In the genomic region with DNA sequence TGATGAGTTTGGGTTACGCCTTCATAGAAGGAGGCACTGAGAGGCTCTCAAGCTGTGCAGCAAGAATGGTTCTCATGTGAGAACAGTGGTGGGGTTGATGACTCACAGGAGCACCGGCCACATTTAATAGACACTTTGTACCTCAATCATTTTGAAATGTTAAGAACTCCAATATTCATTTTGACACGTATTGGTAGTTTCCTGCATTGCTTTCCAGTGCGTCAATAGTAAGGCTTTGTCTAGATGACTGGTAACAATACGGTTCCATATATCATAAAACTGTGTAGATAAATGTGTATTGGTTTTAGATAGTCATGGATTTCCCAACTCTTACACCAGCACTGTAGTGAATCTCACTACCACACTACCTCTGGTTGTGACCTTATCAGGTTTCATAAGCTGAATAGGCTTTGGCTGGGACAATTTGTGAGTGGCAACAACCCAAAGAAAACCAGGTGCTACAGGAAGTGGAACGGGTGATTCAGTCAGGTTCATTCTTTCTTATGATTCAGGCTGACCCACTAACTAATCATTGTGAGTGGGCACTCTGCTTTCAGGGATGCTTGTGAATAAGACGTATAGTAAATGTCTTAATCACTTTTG, we compare ENCODE assay signal across 11 cellular contexts.
DNase-seq lines count a peak whose midpoint lies in the region; ATAC-seq, FAIRE-seq and TF ChIP-seq lines count a peak whose summit lies in the region.
"Had no signal": no experiment of that assay in that cellular context is flagged by ENCODE, and none has a peak within 500 bp of the region (broad histone marks: within the 10 kb centered on the region; RNA-seq: fewer than 3 reads in every experiment).

No MANE protein-coding gene starts in this region.

- no TSS peak for BruUV-seq in HepG2 (replicated peaks; lab: Mats Ljungman, UMichigan)

- H3K9me3 ChIP-seq in HEK293 (ENCODE audit: control insufficient read depth, insufficient read depth, low read depth, low read length) (no peaks in the 10 kb centered on the region), mucosa of descending colon (no peaks in the 10 kb centered on the region), HepG2 (ENCODE audit: low read length) (no peaks in the 10 kb centered on the region)

- TF ChIP-seq POLR2A in HepG2 (IDR thresholded peaks at IDR 0.05; ENCODE audit: insufficient read depth in 1 of 2, low read depth in 2 of 2, low read length in 2 of 2) = no peak

- peaks cover 0 to 2% of the 10 kb centered on the region in 2 donors for H3K9me3 Mint-ChIP-seq in activated T-cell treated with anti-CD3 and anti-CD28 coated beads, Interleukin-2, amount 50 U/mL, for 72 hours
- H3K9me3 Mint-ChIP-seq: activated naive CD4-positive, alpha-beta T cell treated with anti-CD3 and anti-CD28 coated beads, Interleukin-2, amount 50 U/mL, for 24 hours had no signal

- peaks cover 0 to 3% (median 0%) of the 10 kb centered on the region in 45 donors for H3K27me3 ChIP-seq in dorsolateral prefrontal cortex
- H3K27me3 ChIP-seq in HepG2 (ENCODE audit: control insufficient read depth in 1 of 2, insufficient read depth in 2 of 2, low read length in 2 of 2) = no peaks in the 10 kb centered on the region

- TF ChIP-seq EP300 in HepG2 (IDR thresholded peaks at IDR 0.05; ENCODE audit: low read depth in 2 of 2, low read length in 2 of 2) (no peak), HepG2 (CRISPR knock-in tag; IDR thresholded peaks at IDR 0.05; ENCODE audit: borderline replicate concordance) (no peak)

- peak; percentile 87 for DNase-seq in DMS153 (lab: John Stamatoyannopoulos, UW)
- DNase-seq in activated T-cell treated with anti-CD3 and anti-CD28 coated beads, Interleukin-2, amount 50 U/mL, for 72 hours = peak; percentile 52 to 53
- DNase-seq in mucosa of descending colon = peak in 1 of 3 donors; percentile 22
- no peak for DNase-seq in dorsolateral prefrontal cortex
- no peak for DNase-seq in hippocampal formation (lab: John Stamatoyannopoulos, UW)
- no peak for DNase-seq in HepG2 (ENCODE audit: low spot score)
- DNase-seq: effector CD8-positive, alpha-beta T cell had no signal

- intact Hi-C loops in mucosa of descending colon (cut with DNase I, micrococcal nuclease) (no loop called here), dorsolateral prefrontal cortex (cut with DNase I) (no loop called here), HepG2 (cut with micrococcal nuclease; ENCODE audit: unreplicated experiment) (no loop called here)

- H3K36me3 Mint-ChIP-seq in activated T-cell treated with anti-CD3 and anti-CD28 coated beads, Interleukin-2, amount 50 U/mL, for 72 hours (ENCODE audit: insufficient read depth in 2 of 2) = no peaks in the 10 kb centered on the region
- H3K36me3 Mint-ChIP-seq: activated naive CD4-positive, alpha-beta T cell treated with anti-CD3 and anti-CD28 coated beads, Interleukin-2, amount 50 U/mL, for 24 hours had no signal

- H3K27ac ChIP-seq in HEK293 (ENCODE audit: extremely low read depth, low read depth, low read length) = no peak overlapping the region
- no peak overlapping the region for H3K27ac ChIP-seq in dorsolateral prefrontal cortex
- no peak overlapping the region for H3K27ac ChIP-seq in HepG2 (ENCODE audit: extremely low read length, insufficient read depth, low read length)

- peaks cover 19% of the 10 kb centered on the region for H3K4me1 Mint-ChIP-seq in activated T-cell treated with anti-CD3 and anti-CD28 coated beads, Interleukin-2, amount 50 U/mL, for 72 hours (ENCODE audit: low read depth)
- H3K4me1 Mint-ChIP-seq: activated naive CD4-positive, alpha-beta T cell treated with anti-CD3 and anti-CD28 coated beads, Interleukin-2, amount 50 U/mL, for 24 hours; neural crest cell had no signal

- H3K27me3 Mint-ChIP-seq in activated T-cell treated with anti-CD3 and anti-CD28 coated beads, Interleukin-2, amount 50 U/mL, for 72 hours (ENCODE audit: low read depth) = peaks cover 19% of the 10 kb centered on the region
- H3K27me3 Mint-ChIP-seq: activated naive CD4-positive, alpha-beta T cell treated with anti-CD3 and anti-CD28 coated beads, Interleukin-2, amount 50 U/mL, for 24 hours had no signal

- ATAC-seq in activated T-cell treated with anti-CD3 and anti-CD28 coated beads, Interleukin-2, amount 50 U/mL, for 72 hours (replicated peaks in 1 of 2) = peak; percentile 92
- ATAC-seq in mucosa of descending colon (peak; percentile 94), HepG2 (no peak), GM18907 (IDR thresholded peaks at IDR 0.05; ENCODE audit: unreplicated experiment) (no peak)

- no peak overlapping the region for H3K4me2 ChIP-seq in HepG2 (ENCODE audit: low read depth, low read length)

- H3K4me3 ChIP-seq in HEK293 (ENCODE audit: low read depth, low read length) = no peak overlapping the region
- no peak overlapping the region for H3K4me3 ChIP-seq in mucosa of descending colon
- no peak overlapping the region for H3K4me3 ChIP-seq in dorsolateral prefrontal cortex
- no peak overlapping the region for H3K4me3 ChIP-seq in HepG2 (replicated peaks in 1 of 3; ENCODE audit: insufficient read depth in 1 of 3, low read depth in 2 of 3, low read length in 3 of 3)

- H3K4me3 Mint-ChIP-seq in activated T-cell treated with anti-CD3 and anti-CD28 coated beads, Interleukin-2, amount 50 U/mL, for 72 hours = no peak overlapping the region
- H3K4me3 Mint-ChIP-seq: activated naive CD4-positive, alpha-beta T cell treated with anti-CD3 and anti-CD28 coated beads, Interleukin-2, amount 50 U/mL, for 24 hours; neural crest cell had no signal

- H3K4me1 ChIP-seq in HEK293 (ENCODE audit: control insufficient read depth, insufficient read depth, low read length) (no peaks in the 10 kb centered on the region), mucosa of descending colon (ENCODE audit: low read depth) (no peaks in the 10 kb centered on the region), HepG2 (ENCODE audit: insufficient read depth, low read length) (no peaks in the 10 kb centered on the region)

- in situ Hi-C loops in HepG2 (cut with HindIII; ENCODE audit: extremely low pct_ligation_motif_present, low pct_unique_long_range_greater_than_20kb) = loop anchor here (25.0 kb wide), 1 partner anchor 359 kb away; a partner anchor contains a TSS

- no peak for FAIRE-seq in HepG2 (lab: Jason Lieb, UNC)

- no peak for TF ChIP-seq RAD21 in HepG2 (CRISPR knock-in tag; IDR thresholded peaks at IDR 0.05)

- POLR2A ChIA-PET in HEK293 (lab: Yijun Ruan, JAX) (no interaction called here), HepG2 (lab: Yijun Ruan, JAX) (no interaction called here)

- 38% methylated on average over 7 of the region's 7 CpGs for WGBS in HepG2 (ENCODE audit: low lambda C conversion rate)

- H3K79me2 ChIP-seq in HepG2 (ENCODE audit: insufficient read depth, low read length) = no peaks in the 10 kb centered on the region

- H4K20me1 ChIP-seq in HepG2 (ENCODE audit: insufficient read depth, low read length) = no peaks in the 10 kb centered on the region

- TF ChIP-seq CTCF in HEK293 (tag by site-specific recombination; IDR thresholded peaks at IDR 0.05) (no peak), mucosa of descending colon (IDR thresholded peaks at IDR 0.05) (no peak), dorsolateral prefrontal cortex (IDR thresholded peaks at IDR 0.05 in 54 of 56, conservative IDR thresholded peaks at IDR 0.05 in 2 of 56; ENCODE audit: low read depth in 1 of 56, partially characterized antibody in 56 of 56) (no peak), HepG2 (CRISPR knock-in tag; IDR thresholded peaks at IDR 0.05) (no peak)

- no peaks in the 10 kb centered on the region for H3K36me3 ChIP-seq in HEK293 (ENCODE audit: control insufficient read depth in 2 of 2, insufficient read depth in 1 of 2, low read length in 2 of 2)
- H3K36me3 ChIP-seq in mucosa of descending colon (ENCODE audit: low read depth) = no peaks in the 10 kb centered on the region
- H3K36me3 ChIP-seq in HepG2 (replicated peaks in 1 of 2; ENCODE audit: control insufficient read depth in 1 of 2, insufficient read depth in 2 of 2, low read length in 2 of 2) = no peaks in the 10 kb centered on the region

- no peak overlapping the region for H2AFZ ChIP-seq in HepG2 (ENCODE audit: low read length)

- CTCF ChIA-PET in HEK293 (lab: Yijun Ruan, JAX) = no interaction called here
- CTCF ChIA-PET in HepG2 (lab: Yijun Ruan, JAX; ENCODE audit: low intra/inter-chr PET ratio, low total read pairs) = no interaction called here

- H3K27ac Mint-ChIP-seq in activated T-cell treated with anti-CD3 and anti-CD28 coated beads, Interleukin-2, amount 50 U/mL, for 72 hours = peak overlapping the region; percentile 55
- H3K27ac Mint-ChIP-seq: activated naive CD4-positive, alpha-beta T cell treated with anti-CD3 and anti-CD28 coated beads, Interleukin-2, amount 50 U/mL, for 24 hours had no signal

- H3K9ac ChIP-seq in HepG2 (ENCODE audit: insufficient read depth, low read depth, low read length) = no peak overlapping the region

TF ChIP-seq in HEK293, 187 proteins besides CTCF, POLR2A, EP300 and RAD21:
- TF ChIP-seq ZNF211 (tag by site-specific recombination; IDR thresholded peaks at IDR 0.05; ENCODE audit: low read depth) (no peak), ZNF660 (tag by site-specific recombination; IDR thresholded peaks at IDR 0.05) (0 out of 2 replicates have a peak, but pooled peaks have one; percentile 29)

TF ChIP-seq in HepG2, 621 proteins besides CTCF, POLR2A, EP300 and RAD21:
- TF ChIP-seq ZSCAN25 (CRISPR knock-in tag; IDR thresholded peaks at IDR 0.05) = no peak
- no peak for TF ChIP-seq ZSCAN20 (CRISPR knock-in tag; IDR thresholded peaks at IDR 0.05; ENCODE audit: borderline replicate concordance)
- no peak for TF ChIP-seq RBM39 (IDR thresholded peaks at IDR 0.05; ENCODE audit: low read depth, low read length, poor library complexity, severe bottlenecking)

Comparison
In these comparisons a context has a peak if more than half of its experiments do, and no peak if none do; other contexts are left out.
1. DNase-seq: peak in DMS153 (single experiment) and activated T-cell treated with anti-CD3 and anti-CD28 coated beads, Interleukin-2, amount 50 U/mL, for 72 hours (2 of 2); none in dorsolateral prefrontal cortex (0 of 10), hippocampal formation (0 of 2) and HepG2 (single experiment).
2. ATAC-seq: peak in activated T-cell treated with anti-CD3 and anti-CD28 coated beads, Interleukin-2, amount 50 U/mL, for 72 hours (2 of 2) and mucosa of descending colon (single experiment); none in HepG2 (single experiment) and GM18907 (single experiment).